In genomic region chr5:87308024-87308423, GRCh38 we compare ENCODE assay signal across 13 cellular contexts. TPM values are rescaled to one million over a fixed set of nuclear protein-coding genes. Genes with fewer than 3 reads are reported as not detected.
DNase-seq lines count a peak whose midpoint lies in the region; ATAC-seq and FAIRE-seq lines count a peak whose summit lies in the region.
"Had no signal": no experiment of that assay in that cellular context is flagged by ENCODE, and none has a peak within 500 bp of the region (broad histone marks: within the 10 kb centered on the region; RNA-seq: fewer than 3 reads in every experiment).

No MANE protein-coding gene starts in this region.

- no peaks in the 10 kb centered on the region for H3K27me3 ChIP-seq in small intestine (ENCODE audit: control insufficient read depth in 2 of 2, insufficient read depth in 2 of 2, low read length in 2 of 2)
- H3K27me3 ChIP-seq: upper lobe of left lung had no signal

- no peak overlapping the region for H3K4me3 ChIP-seq in small intestine (ENCODE audit: low read depth in 1 of 2, low read length in 2 of 2)
- H3K4me3 ChIP-seq: upper lobe of left lung had no signal

- intact Hi-C loops in posterior cingulate gyrus (cut with DNase I), result no loop called here

- no peak overlapping the region for H3K4me3 Mint-ChIP-seq in effector memory CD8-positive, alpha-beta T cell
- H3K4me3 Mint-ChIP-seq: activated naive CD8-positive, alpha-beta T cell treated with anti-CD3 and anti-CD28 coated beads, Interleukin-2, amount 10 ng/mL, durations not matched to agents 7 days and 5 days had no signal

- peak; percentile 96 for ATAC-seq in GM18520 (IDR thresholded peaks at IDR 0.05; ENCODE audit: unreplicated experiment)
- peak; percentile 94 for ATAC-seq in GM21619 (IDR thresholded peaks at IDR 0.05; ENCODE audit: unreplicated experiment)
- peak; percentile 90 for ATAC-seq in HG03175 (IDR thresholded peaks at IDR 0.05; ENCODE audit: unreplicated experiment)
- no peak for ATAC-seq in effector memory CD8-positive, alpha-beta T cell (replicated peaks)

- no peaks in the 10 kb centered on the region for H3K27me3 Mint-ChIP-seq in effector memory CD8-positive, alpha-beta T cell
- H3K27me3 Mint-ChIP-seq: activated naive CD8-positive, alpha-beta T cell treated with anti-CD3 and anti-CD28 coated beads, Interleukin-2, amount 10 ng/mL, durations not matched to agents 7 days and 5 days had no signal

- H3K36me3 Mint-ChIP-seq in effector memory CD8-positive, alpha-beta T cell (ENCODE audit: insufficient read depth), result peaks cover 25% of the 10 kb centered on the region

- no peaks in the 10 kb centered on the region for H3K4me1 ChIP-seq in small intestine (ENCODE audit: control insufficient read depth in 2 of 2, insufficient read depth in 1 of 2, low read depth in 1 of 2, low read length in 1 of 2)

- peak; percentile 56 for DNase-seq in astrocyte of the hippocampus (ENCODE audit: low read depth, low spot score)
- no peak for DNase-seq in posterior cingulate gyrus
- no peak for DNase-seq in small intestine
- DNase-seq in activated CD4-positive, alpha-beta T cell treated with anti-CD3 and anti-CD28 coated beads for 1 hour, result no peak
- DNase-seq in effector memory CD8-positive, alpha-beta T cell, result no peak
- DNase-seq: activated naive CD8-positive, alpha-beta T cell treated with anti-CD3 and anti-CD28 coated beads, Interleukin-2, amount 10 ng/mL, durations not matched to agents 7 days and 5 days; occipital lobe; upper lobe of left lung had no signal

- peaks cover 4 to 13% of the 10 kb centered on the region in 2 donors for H3K36me3 ChIP-seq in small intestine (ENCODE audit: control insufficient read depth in 2 of 2, insufficient read depth in 2 of 2, low read length in 2 of 2)

- WGBS in small intestine, 3 donors, result 57 to 72% (median 72%) methylated on average over 1 of the region's 1 CpG

- no peaks in the 10 kb centered on the region for H3K9me3 ChIP-seq in small intestine (ENCODE audit: control insufficient read depth, low read depth)
- H3K9me3 ChIP-seq: upper lobe of left lung had no signal

- H3K9me3 Mint-ChIP-seq in effector memory CD8-positive, alpha-beta T cell, result peaks cover 0 to 3% of the 10 kb centered on the region in 2 donors

- peak overlapping the region in 1 of 2 donors; percentile 36 for H3K27ac Mint-ChIP-seq in effector memory CD8-positive, alpha-beta T cell
- H3K27ac Mint-ChIP-seq: activated naive CD8-positive, alpha-beta T cell treated with anti-CD3 and anti-CD28 coated beads, Interleukin-2, amount 10 ng/mL, durations not matched to agents 7 days and 5 days had no signal

- FAIRE-seq in small intestine (lab: Jason Lieb, UNC), result no peak
- FAIRE-seq: endometrium had no signal

- H3K4me1 Mint-ChIP-seq in effector memory CD8-positive, alpha-beta T cell (ENCODE audit: low read depth in 2 of 2), result peaks cover 12 to 40% of the 10 kb centered on the region in 2 donors

- no peak overlapping the region for H3K27ac ChIP-seq in small intestine (ENCODE audit: low read depth in 1 of 2, low read length in 1 of 2)
- H3K27ac ChIP-seq: C4-2B, upper lobe of left lung had no signal

RNA-seq across cellular contexts. Expression of gene RASA1, which starts 40.3 kb away (rescaled TPM):
- polyA plus RNA-seq in small intestine, result 10 to 100 TPM in 2 of 3 donors, 1 to 10 TPM in 1; 9.5 to 14.3 (median 13.0) TPM
